In the genomic region with DNA sequence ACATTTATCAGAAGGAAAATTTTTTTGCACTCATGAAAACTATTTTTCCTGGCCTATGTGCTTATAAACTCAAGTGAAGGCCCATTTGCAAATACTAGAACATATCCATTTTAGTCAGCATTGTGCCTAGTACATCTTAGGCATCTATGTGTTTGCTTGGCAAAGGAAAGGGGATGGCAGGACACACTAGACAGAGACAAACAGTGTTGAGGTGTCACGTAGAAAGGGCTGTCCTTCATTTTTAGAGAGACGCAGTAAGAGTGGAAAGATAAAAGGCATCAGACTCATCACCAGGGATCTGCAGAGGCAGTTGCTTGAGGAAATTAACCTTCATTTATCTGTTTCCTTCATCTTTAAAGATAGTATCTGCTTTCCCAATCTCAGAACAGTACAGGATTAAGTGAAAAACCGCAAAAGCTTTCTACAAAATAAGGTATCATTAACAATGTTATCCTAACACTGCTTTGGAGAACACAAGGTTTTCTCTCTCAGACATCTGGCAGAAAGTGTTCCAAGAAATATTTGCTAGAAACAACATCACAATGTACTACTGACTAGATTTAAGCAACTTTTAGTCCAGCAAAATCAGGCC, we compare ENCODE assay signal across 8 cellular contexts. TPM values are rescaled to one million over a fixed set of nuclear protein-coding genes. Genes with fewer than 3 reads are reported as not detected.
DNase-seq lines count a peak whose midpoint lies in the region; ATAC-seq and TF ChIP-seq lines count a peak whose summit lies in the region.

No MANE protein-coding gene starts in this region.

- in situ Hi-C loops in KBM-7 (cut with MboI; ENCODE audit: low pct_unique_long_range_greater_than_20kb, low sequenced_read_pairs): no loop called here

- H3K27ac ChIP-seq in cingulate gyrus (ENCODE audit: low read depth, low read length): peak overlapping the region; percentile 84

- intact Hi-C loops in left colon (cut with DNase I, micrococcal nuclease): loop anchor here in 1 of 2 donors (10.0 kb wide), 1 partner anchor 106 kb away; a partner anchor contains a TSS

- H3K36me3 Mint-ChIP-seq in naive B cell: peaks cover 0 to 1% of the 10 kb centered on the region in 2 donors

- H3K9me3 Mint-ChIP-seq in naive B cell: peaks cover 0 to 2% (median 0%) of the 10 kb centered on the region in 7 donors

- DNase-seq in AG10803 (ENCODE audit: low read depth) (no peak), KBM-7 (peak; percentile 66), naive B cell (no peak), left colon (no peak), NCI-H1105 treated with DMSO at 0.1 percent for 48 hours (lab: John Stamatoyannopoulos, UW) (no peak)
- no peak for DNase-seq in activated CD4-positive, CD25-positive, alpha-beta regulatory T cell treated with anti-CD3 and anti-CD28 coated beads, Interleukin-2, amount 50 U/mL, for 72 hours

- H3K27me3 Mint-ChIP-seq in naive B cell: peaks cover 0 to 1% (median 0%) of the 10 kb centered on the region in 3 donors

- peak overlapping the region; percentile 99 to 100 (median 100) for H3K27ac Mint-ChIP-seq in naive B cell

- no peak for TF ChIP-seq CTCF in AG10803 (conservative IDR thresholded peaks at IDR 0.05; ENCODE audit: low read length)

- ATAC-seq in naive B cell (ENCODE audit: low read depth in 2 of 2): no peak
- ATAC-seq in left colon: no peak
- ATAC-seq in HG02610 (IDR thresholded peaks at IDR 0.05; ENCODE audit: unreplicated experiment): no peak

- peaks cover 16 to 44% (median 31%) of the 10 kb centered on the region in 3 donors for H3K4me1 Mint-ChIP-seq in naive B cell

- H3K4me3 Mint-ChIP-seq in naive B cell: peak overlapping the region; percentile 91 to 99 (median 97)

- H3K4me3 ChIP-seq in AG10803 (ENCODE audit: low read length): peak overlapping the region; percentile 88

RNA-seq across cellular contexts. Expression of a gene that starts 2.1 kb away (rescaled TPM):
- polyA plus RNA-seq in naive B cell (ENCODE audit: low read depth in 6 of 6): 100 to 1,000 TPM; 198 to 630 (median 365) TPM
- 100 to 1,000 TPM; 140 to 146 TPM for total RNA-seq in left colon

RNA-seq across cellular contexts. Expression of a gene that starts 47.2 kb away (rescaled TPM):
- not detected for polyA plus RNA-seq in naive B cell (ENCODE audit: low read depth in 6 of 6)
- 10 to 100 TPM; 36.3 to 41.9 TPM for total RNA-seq in left colon
